ENCODE assay signal across 8 cellular contexts in genomic region chr2:224584768-224585204, GRCh38. TPM values are rescaled to one million over a fixed set of nuclear protein-coding genes. Genes with fewer than 3 reads are reported as not detected.
DNase-seq lines count a peak whose midpoint lies in the region; ATAC-seq and TF ChIP-seq lines count a peak whose summit lies in the region.

No MANE protein-coding gene starts in this region.

- H3K27ac ChIP-seq in HL-60 (replicated peaks), result peak overlapping the region; percentile 87
- H3K27ac ChIP-seq in breast epithelium, result peak overlapping the region; percentile 90 to 98
- peak overlapping the region; percentile 88 for H3K27ac ChIP-seq in layer of hippocampus (ENCODE audit: low read depth, low read length)

- peak overlapping the region; percentile 96 for H3K4me3 ChIP-seq in HL-60 (replicated peaks; ENCODE audit: insufficient read depth, low read length)
- H3K4me3 ChIP-seq in WI38 (ENCODE audit: low read depth, low read length), result peak overlapping the region; percentile 96
- H3K4me3 ChIP-seq in breast epithelium, result peak overlapping the region; percentile 81 to 86 (median 82)

- no peak for TF ChIP-seq CTCF in HL-60 (IDR thresholded peaks at IDR 0.05; ENCODE audit: insufficient read depth, low read length)
- no peak for TF ChIP-seq CTCF in WI38 (IDR thresholded peaks at IDR 0.05; ENCODE audit: low read depth, low read length)
- TF ChIP-seq CTCF in breast epithelium (IDR thresholded peaks at IDR 0.05), result no peak

- peaks cover 2 to 5% of the 10 kb centered on the region in 2 donors for H3K4me1 ChIP-seq in breast epithelium

- H3K27me3 ChIP-seq in HL-60 (ENCODE audit: insufficient read depth, poor library complexity, severe bottlenecking) (no peaks in the 10 kb centered on the region), breast epithelium (no peaks in the 10 kb centered on the region), layer of hippocampus (ENCODE audit: control insufficient read depth, insufficient read depth, low read length) (no peaks in the 10 kb centered on the region)

- no peak for TF ChIP-seq POLR2A in breast epithelium (IDR thresholded peaks at IDR 0.05)

- intact Hi-C loops in breast epithelium (cut with DNase I; ENCODE audit: low total_unique reads), result no loop called here

- DNase-seq in ELR (ENCODE audit: low read depth) (peak; percentile 67), HL-60 (ENCODE audit: low read depth in 1 of 2, low spot score in 1 of 2) (peak in 1 of 2 experiments; percentile 45), breast epithelium (ENCODE audit: low spot score in 2 of 2) (peak in 1 of 2 donors; percentile 34), amniotic stem cell (lab: John Stamatoyannopoulos, UW) (no peak)
- peak; percentile 29 for DNase-seq in stimulated activated CD4-positive, alpha-beta T cell treated with anti-CD3 and anti-CD28 coated beads, Interleukin-2, amount 100 ng/mL, for 4 hours (ENCODE audit: low read depth)

- peak; percentile 26 for ATAC-seq in GM21367 (IDR thresholded peaks at IDR 0.05; ENCODE audit: unreplicated experiment)

- H3K36me3 ChIP-seq in breast epithelium, result no peaks in the 10 kb centered on the region

- H3K9me3 ChIP-seq in breast epithelium, result no peaks in the 10 kb centered on the region

RNA-seq across cellular contexts. Expression of gene CUL3, which starts 0.4 kb away (rescaled TPM):
- 100 to 1,000 TPM in 1 of 3 donors, 10 to 100 TPM in 2; 71.2 to 111 (median 82.3) TPM for total RNA-seq in breast epithelium
